ENCODE assay signal across 8 cellular contexts in the genomic region with DNA sequence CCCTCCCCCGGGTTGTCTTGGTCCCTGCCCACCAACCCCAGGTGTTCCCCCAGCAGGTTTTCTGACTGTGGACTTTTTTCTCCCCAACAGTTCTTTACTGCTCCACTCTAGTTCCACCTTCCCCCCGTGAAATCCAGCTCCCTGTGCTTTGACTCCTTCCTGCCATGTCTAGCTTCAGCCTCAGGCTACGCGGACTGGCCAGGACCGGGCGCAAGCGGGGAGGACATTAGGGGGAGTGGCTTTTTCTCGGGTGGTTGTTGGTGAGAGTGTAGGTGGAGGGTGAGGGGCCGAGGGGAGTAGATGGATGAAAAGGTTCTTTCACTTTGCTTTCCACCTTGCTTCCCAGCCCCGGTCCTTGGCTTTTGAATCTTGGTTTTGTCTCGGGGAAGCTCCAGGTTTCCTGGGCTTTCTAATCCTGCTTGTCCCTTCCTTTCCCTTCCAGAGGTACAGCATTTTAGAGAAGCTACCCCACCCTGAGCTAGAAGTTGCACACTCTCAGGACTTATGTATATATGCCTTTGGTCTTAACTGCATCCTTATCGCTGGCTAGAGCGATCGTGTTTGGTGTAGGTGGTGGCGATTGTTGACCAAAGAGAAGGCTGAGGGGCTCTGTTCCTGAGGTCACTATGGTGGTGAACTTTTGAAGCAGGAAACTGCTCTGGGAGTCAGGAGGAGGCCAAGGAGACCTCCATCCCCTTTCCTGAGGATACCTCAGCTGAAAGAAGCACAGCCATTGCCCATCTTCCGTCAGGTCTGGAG. TPM values are rescaled to one million over a fixed set of nuclear protein-coding genes. Genes with fewer than 3 reads are reported as not detected.
DNase-seq lines count a peak whose midpoint lies in the region; ATAC-seq and TF ChIP-seq lines count a peak whose summit lies in the region.

No MANE protein-coding gene starts in this region.

- peaks cover 7% of the 10 kb centered on the region for H3K36me3 Mint-ChIP-seq in T-helper 1 cell treated with Interleukin-12 subunit alpha and Interleukin-12 subunit beta and Interleukin-4 antibody, amounts not matched to agents 30 μg/mL and 1 μg/mL, for 36 hours (ENCODE audit: low read depth)

- no peaks in the 10 kb centered on the region for H3K9me3 Mint-ChIP-seq in T-helper 1 cell treated with Interleukin-12 subunit alpha and Interleukin-12 subunit beta and Interleukin-4 antibody, amounts not matched to agents 30 μg/mL and 1 μg/mL, for 36 hours

- WGBS in adrenal gland, 4 donors, result 26 to 32% (median 29%) methylated on average over 16 of the region's 16 CpGs
- WGBS in iPS DF 6.9 (ENCODE audit: insufficient coverage, insufficient read length), result no CpG with 5 or more reads among the region's 16 CpGs

- H3K4me3 Mint-ChIP-seq in T-helper 1 cell treated with Interleukin-12 subunit alpha and Interleukin-12 subunit beta and Interleukin-4 antibody, amounts not matched to agents 30 μg/mL and 1 μg/mL, for 36 hours, result peak overlapping the region; percentile 85

- TF ChIP-seq CTCF in adrenal gland (IDR thresholded peaks at IDR 0.05) (no peak), gastrocnemius medialis (IDR thresholded peaks at IDR 0.05 in 4 of 5, conservative IDR thresholded peaks at IDR 0.05 in 1 of 5) (no peak)

- no peaks in the 10 kb centered on the region for H3K27me3 ChIP-seq in adrenal gland
- H3K27me3 ChIP-seq in iPS DF 6.9 (ENCODE audit: control insufficient read depth, insufficient read depth, low read length), result no peaks in the 10 kb centered on the region; the same call in 1 of the 2 replicates
- H3K27me3 ChIP-seq in gastrocnemius medialis, result no peaks in the 10 kb centered on the region

- peak overlapping the region; percentile 70 for H3K27ac Mint-ChIP-seq in T-helper 1 cell treated with Interleukin-12 subunit alpha and Interleukin-12 subunit beta and Interleukin-4 antibody, amounts not matched to agents 30 μg/mL and 1 μg/mL, for 36 hours

- peak overlapping the region; percentile 75 to 97 (median 87) for H3K4me3 ChIP-seq in adrenal gland
- H3K4me3 ChIP-seq in iPS DF 6.9 (ENCODE audit: low read length), result peak overlapping the region; percentile 89; the same call in 1 of the 2 replicates
- peak overlapping the region; percentile 79 to 94 (median 86) for H3K4me3 ChIP-seq in gastrocnemius medialis

- H3K9me3 ChIP-seq in adrenal gland (replicated peaks in 1 of 3) (no peaks in the 10 kb centered on the region), iPS DF 6.9 (ENCODE audit: control insufficient read depth, insufficient read depth, low read length) (no peaks in the 10 kb centered on the region), gastrocnemius medialis (no peaks in the 10 kb centered on the region)

- DNase-seq in T-helper 1 cell (no peak), HT-29 (ENCODE audit: low spot score) (peak; percentile 29), adrenal gland (peak in 5 of 7 donors; percentile 33 to 59 (median 36)), iPS DF 6.9 (ENCODE audit: low read depth, low spot score) (no peak), gastrocnemius medialis (no peak)
- no peak for DNase-seq in stimulated activated CD4-positive, alpha-beta T cell treated with anti-CD3 and anti-CD28 coated beads, Interleukin-12 subunit alpha, Interleukin-12 subunit beta, amount 100 ng/mL, for 4 hours

- H3K36me3 ChIP-seq in adrenal gland (replicated peaks in 1 of 2) (peaks cover 0 to 7% of the 10 kb centered on the region in 2 donors), iPS DF 6.9 (ENCODE audit: control insufficient read depth, insufficient read depth, low read length) (no peaks in the 10 kb centered on the region), gastrocnemius medialis (peaks cover 0 to 13% of the 10 kb centered on the region in 2 donors)

- ATAC-seq in gastrocnemius medialis, result peak; percentile 51 to 53
- ATAC-seq in activated CD4-positive, CD25-positive, alpha-beta regulatory T cell treated with anti-CD3 and anti-CD28 coated beads, Interleukin-2, amount 50 U/mL, for 24 hours, result no peak

- TF ChIP-seq POLR2A in adrenal gland (IDR thresholded peaks at IDR 0.05) (no peak), gastrocnemius medialis (IDR thresholded peaks at IDR 0.05) (no peak)

- peaks cover 7 to 14% of the 10 kb centered on the region in 2 donors for H3K4me1 ChIP-seq in adrenal gland (replicated peaks in 1 of 2)
- H3K4me1 ChIP-seq in iPS DF 6.9 (ENCODE audit: control insufficient read depth, insufficient read depth, low read length), result peaks cover 2% of the 10 kb centered on the region
- peaks cover 8 to 13% of the 10 kb centered on the region in 2 donors for H3K4me1 ChIP-seq in gastrocnemius medialis

- intact Hi-C loops in adrenal gland (cut with DNase I) (no loop called here), gastrocnemius medialis (cut with DNase I; ENCODE audit: low total_unique reads) (loop anchor here (2.0 kb wide), 1 partner anchor 103 kb away; a partner anchor contains a TSS)

- peak overlapping the region in 4 of 5 donors; percentile 49 to 79 (median 66) for H3K27ac ChIP-seq in adrenal gland
- no peak overlapping the region for H3K27ac ChIP-seq in iPS DF 6.9 (ENCODE audit: low read length)
- H3K27ac ChIP-seq in gastrocnemius medialis, result peak overlapping the region; percentile 66 to 79 (median 76)

- H3K27me3 Mint-ChIP-seq in T-helper 1 cell treated with Interleukin-12 subunit alpha and Interleukin-12 subunit beta and Interleukin-4 antibody, amounts not matched to agents 30 μg/mL and 1 μg/mL, for 36 hours (ENCODE audit: low read depth), result no peaks in the 10 kb centered on the region

- in situ Hi-C loops in gastrocnemius medialis (cut with MboI; ENCODE audit: low sequenced_read_pairs in 4 of 4), result no loop called here

- peaks cover 22% of the 10 kb centered on the region for H3K4me1 Mint-ChIP-seq in T-helper 1 cell treated with Interleukin-12 subunit alpha and Interleukin-12 subunit beta and Interleukin-4 antibody, amounts not matched to agents 30 μg/mL and 1 μg/mL, for 36 hours (ENCODE audit: low read depth)

RNA-seq across cellular contexts. Expression of a gene that starts 0.8 kb away (rescaled TPM):
- 30.8 and 37.2 TPM in 2 replicates for total RNA-seq in HT-29 (2014; rRNA removed; shearing (Covaris generic))
- 10 to 100 TPM; 21.9 to 75.9 (median 30.9) TPM for total RNA-seq in adrenal gland
- polyA plus RNA-seq in adrenal gland, result 10 to 100 TPM in 1 of 3 donors, 1 to 10 TPM in 2; 8.1 to 31.5 (median 8.6) TPM
- total RNA-seq in gastrocnemius medialis, result 10 to 100 TPM; 11.2 to 22.0 (median 14.6) TPM

RNA-seq across cellular contexts. Expression of a gene that starts 12.9 kb away (rescaled TPM):
- total RNA-seq in HT-29 (2014; rRNA removed; shearing (Covaris generic)), result not detected in 2 replicates
- total RNA-seq in adrenal gland, result 10 to 100 TPM; 21.4 to 59.7 (median 47.6) TPM
- 100 to 1,000 TPM in 1 of 3 donors, 10 to 100 TPM in 2; 20.4 to 136 (median 98.9) TPM for polyA plus RNA-seq in adrenal gland
- total RNA-seq in gastrocnemius medialis, result 10 to 100 TPM in 1 of 4 donors, 1 to 10 TPM in 3; 3.5 to 13.8 (median 6.8) TPM

RNA-seq across cellular contexts. Expression of a gene that starts 19.5 kb away (rescaled TPM):
- total RNA-seq in HT-29 (2014; rRNA removed; shearing (Covaris generic)), result 0.25 TPM in 1 of 2 replicates, not detected in the other
- total RNA-seq in adrenal gland (10 to 100 TPM in 4 of 8 donors, 1 to 10 TPM in 4; 4.9 to 15.9 (median 9.9) TPM), gastrocnemius medialis (1 to 10 TPM; 1.9 to 3.3 (median 2.4) TPM)
- polyA plus RNA-seq in adrenal gland, result 10 to 100 TPM in 2 of 3 donors, 1 to 10 TPM in 1; 5.3 to 86.4 (median 34.4) TPM

RNA-seq across cellular contexts. Expression of a gene that starts 41.3 kb away (rescaled TPM):
- 3.1 and 5.8 TPM in 2 replicates for total RNA-seq in HT-29 (2014; rRNA removed; shearing (Covaris generic))
- total RNA-seq in adrenal gland (1 to 10 TPM in 4 of 8 donors, under 1 TPM in 4; 0.17 to 7.4 (median 0.94) TPM), gastrocnemius medialis (10 to 100 TPM; 13.2 to 25.5 (median 16.6) TPM)
- polyA plus RNA-seq in adrenal gland, result 1 to 10 TPM; 1.0 to 1.3 (median 1.3) TPM

RNA-seq across cellular contexts. Expression of a gene that starts 41.9 kb away (rescaled TPM):
- total RNA-seq in HT-29 (2014; rRNA removed; shearing (Covaris generic)), result not detected in 2 replicates
- total RNA-seq in adrenal gland (1 to 10 TPM in 3 of 8 donors, under 1 TPM in 4, not detected in 1; 0.32 to 7.6 (median 0.61) TPM), gastrocnemius medialis (under 1 TPM in 2 of 4 donors, not detected in 2; 0.09 to 0.36 TPM)
- 1 to 10 TPM; 1.9 to 7.4 (median 5.6) TPM for polyA plus RNA-seq in adrenal gland

Comparison
In these comparisons a context has a peak if more than half of its experiments do, and no peak if none do; other contexts are left out.
1. DNase-seq: peak in HT-29 (single experiment) and adrenal gland (5 of 7); none in T-helper 1 cell (0 of 5), iPS DF 6.9 (single experiment), gastrocnemius medialis (0 of 2) and stimulated activated CD4-positive, alpha-beta T cell treated with anti-CD3 and anti-CD28 coated beads, Interleukin-12 subunit alpha, Interleukin-12 subunit beta, amount 100 ng/mL, for 4 hours (single experiment).
2. ATAC-seq: peak in gastrocnemius medialis (2 of 2); none in activated CD4-positive, CD25-positive, alpha-beta regulatory T cell treated with anti-CD3 and anti-CD28 coated beads, Interleukin-2, amount 50 U/mL, for 24 hours (0 of 2).
3. Peak in every context shown above with its lines, with median percentiles within 50 percentile points of each other: H3K4me3 ChIP-seq.